Comparison of ENCODE assay signal across 15 cellular contexts in genomic region chr4:71540749-71541269, GRCh38.
A peak's percentile ranks its signal among the peaks of the same experiment; 100 is the strongest.
DNase-seq lines count a peak whose midpoint lies in the region; ATAC-seq and TF ChIP-seq lines count a peak whose summit lies in the region.
"Had no signal": no experiment of that assay in that cellular context is flagged by ENCODE, and none has a peak within 500 bp of the region (broad histone marks: within the 10 kb centered on the region; RNA-seq: fewer than 3 reads in every experiment).

No MANE protein-coding gene starts in this region.

- CTCF ChIA-PET in HEK293T (lab: Yijun Ruan, JAX) = interaction anchor here (0.6 kb wide), 1 partner anchor 159 kb away, joined by 3 read pairs; no protein-coding TSS in a partner anchor

- H3K4me3 ChIP-seq in GM12864 (ENCODE audit: low read depth, low read length) (no peak overlapping the region), liver (ENCODE audit: low read depth in 1 of 3, low read length in 3 of 3) (no peak overlapping the region)
- H3K4me3 ChIP-seq: MG63, tibial artery had no signal

- no peak overlapping the region for H3K27ac ChIP-seq in liver (ENCODE audit: low read depth in 1 of 2, low read length in 2 of 2)
- H3K27ac ChIP-seq: tibial artery had no signal

- peaks cover 0 to under 1% (median 0%) of the 10 kb centered on the region in 4 donors for H3K36me3 ChIP-seq in liver (ENCODE audit: control insufficient read depth in 4 of 4, insufficient read depth in 3 of 4, low read depth in 1 of 4, low read length in 3 of 4)
- H3K36me3 ChIP-seq: MG63, tibial artery had no signal

- ATAC-seq in HG03135 (IDR thresholded peaks at IDR 0.05; ENCODE audit: unreplicated experiment) (no peak), HG03571 (IDR thresholded peaks at IDR 0.05; ENCODE audit: unreplicated experiment) (no peak)
- ATAC-seq: SK-N-SH treated with all-trans-retinoic acid at 6 μM for 48 hours had no signal

- TF ChIP-seq RAD21 in liver (IDR thresholded peaks at IDR 0.05) = peak in 1 of 2 donors; percentile 54

- no peak overlapping the region for H3K9ac ChIP-seq in liver (ENCODE audit: low read depth in 1 of 2, low read length in 2 of 2)

- no peaks in the 10 kb centered on the region for H3K9me3 ChIP-seq in liver (ENCODE audit: control insufficient read depth in 4 of 4, low read length in 3 of 4)
- H3K9me3 ChIP-seq: MG63, tibial artery had no signal

- DNase-seq in GM12864 (ENCODE audit: low read depth) = no peak
- DNase-seq in HEK293T (ENCODE audit: extremely low spot score) = peak; percentile 10
- peak; percentile 19 for DNase-seq in OCI-M1 (lab: John Stamatoyannopoulos, UW)
- no peak for DNase-seq in HK-2 (ENCODE audit: unreplicated experiment)
- no peak for DNase-seq in SW480 (ENCODE audit: low spot score)
- DNase-seq: activated CD4-positive, alpha-beta memory T cell treated with anti-CD3 and anti-CD28 coated beads for 36 hours; hypothalamus; MG63; NCI-H524 treated with DMSO at 0.1 percent for 48 hours; right cardiac atrium; tibial artery had no signal

- 71% methylated on average over 4 of the region's 4 CpGs for WGBS in liver

- TF ChIP-seq CTCF in GM12864 (IDR thresholded peaks at IDR 0.05; ENCODE audit: low read depth, low read length, missing control alignments) (peak; percentile 30), liver (IDR thresholded peaks at IDR 0.05; ENCODE audit: low read depth, low read length, missing input control) (no peak)

- H3K4me1 ChIP-seq in liver (ENCODE audit: control insufficient read depth in 4 of 4, insufficient read depth in 4 of 4, low read length in 3 of 4) = peaks cover 0 to 2% (median 0%) of the 10 kb centered on the region in 4 donors

- H3K27me3 ChIP-seq in liver (ENCODE audit: control insufficient read depth in 4 of 4, insufficient read depth in 4 of 4, low read length in 3 of 4) = no peaks in the 10 kb centered on the region
- H3K27me3 ChIP-seq: MG63, tibial artery had no signal

- POLR2A ChIA-PET in HEK293T (lab: Yijun Ruan, JAX) = no interaction called here

TF ChIP-seq in HEK293T, 16 proteins besides CTCF, POLR2A, EP300 and RAD21:
- TF ChIP-seq FOXK2 (IDR thresholded peaks at IDR 0.05) (no peak), HDGF (IDR thresholded peaks at IDR 0.05; ENCODE audit: borderline replicate concordance) (no peak), FOXA1 (IDR thresholded peaks at IDR 0.05) (no peak), FOXM1 (IDR thresholded peaks at IDR 0.05; ENCODE audit: borderline replicate concordance) (no peak), LEF1 (IDR thresholded peaks at IDR 0.05; ENCODE audit: borderline replicate concordance) (no peak), PKNOX1 (IDR thresholded peaks at IDR 0.05) (no peak), L3MBTL2 (conservative IDR thresholded peaks at IDR 0.05) (no peak), SP1 (IDR thresholded peaks at IDR 0.05) (no peak)

TF ChIP-seq in liver, 16 proteins besides CTCF, POLR2A, EP300 and RAD21:
- TF ChIP-seq NR2F2 (IDR thresholded peaks at IDR 0.05) (no peak), RXRA (IDR thresholded peaks at IDR 0.05) (peak in 1 of 2 donors; percentile 30), HNF4A (conservative IDR thresholded peaks at IDR 0.05) (peak; percentile 34 to 62), JUND (IDR thresholded peaks at IDR 0.05) (peak in 1 of 2 donors; percentile 18), HNF4G (IDR thresholded peaks at IDR 0.05) (no peak)

Comparison
In these comparisons a context has a peak if more than half of its experiments do, and no peak if none do; other contexts are left out.
1. DNase-seq: peak in HEK293T (single experiment) and OCI-M1 (single experiment); none in GM12864 (single experiment), HK-2 (single experiment) and SW480 (single experiment).